14 cellular contexts compared by ENCODE assay signal in genomic region chr9:21715408-21715807, GRCh38.
DNase-seq lines count a peak whose midpoint lies in the region; ATAC-seq and TF ChIP-seq lines count a peak whose summit lies in the region.
"Had no signal": no experiment of that assay in that cellular context is flagged by ENCODE, and none has a peak within 500 bp of the region (broad histone marks: within the 10 kb centered on the region; RNA-seq: fewer than 3 reads in every experiment).

No MANE protein-coding gene starts in this region.

- no peak overlapping the region for H2AFZ ChIP-seq in IMR-90 (replicated peaks; ENCODE audit: low read length, poor library complexity)

- no peak overlapping the region for H3K18ac ChIP-seq in IMR-90 (ENCODE audit: low read depth, low read length)

- no peaks in the 10 kb centered on the region for H3K9me3 Mint-ChIP-seq in HFFc6
- H3K9me3 Mint-ChIP-seq: CD4-positive, CD25-positive, alpha-beta regulatory T cell had no signal

- no TSS peak for BruUV-seq in IMR-90 (replicated peaks; lab: Mats Ljungman, UMichigan)

- no peak overlapping the region for H3K9ac ChIP-seq in IMR-90 (ENCODE audit: low read depth, low read length)
- H3K9ac ChIP-seq: BLaER1 treated with 17β-estradiol and CSF1 and Interleukin-3, amounts not matched to agents 10 nM and 100 nM had no signal

- no peaks in the 10 kb centered on the region for H3K9me1 ChIP-seq in IMR-90 (ENCODE audit: insufficient read depth, low read length)

- H3K56ac ChIP-seq in IMR-90 (ENCODE audit: extremely low read depth, insufficient read depth, low read length) = no peak overlapping the region

- H2BK5ac ChIP-seq in IMR-90 (ENCODE audit: low read depth, low read length, poor library complexity, severe bottlenecking) = no peak overlapping the region

- peaks cover 9% of the 10 kb centered on the region for H3K36me3 Mint-ChIP-seq in HFFc6 (ENCODE audit: low read depth)
- H3K36me3 Mint-ChIP-seq: CD4-positive, CD25-positive, alpha-beta regulatory T cell had no signal

- dilution Hi-C loops in IMR-90 (cut with HindIII; ENCODE audit: low sequenced_read_pairs, unreplicated experiment) = no loop called here

- H3K4ac ChIP-seq in IMR-90 (ENCODE audit: low read depth, low read length) = no peak overlapping the region

- TF ChIP-seq RAD21 in IMR-90 (IDR thresholded peaks at IDR 0.05; ENCODE audit: low read length) = no peak

- H3K14ac ChIP-seq in IMR-90 (replicated peaks; ENCODE audit: low read depth, low read length) = no peak overlapping the region

- WGBS in IMR-90 (ENCODE audit: extremely low coverage in 2 of 2, insufficient read length in 1 of 2), 2 experiments = 13% methylated on average over 1 of the region's 1 CpG; no CpG with 5 or more reads in 1 of the 2 experiments

- no peak for TF ChIP-seq POLR2A in IMR-90 (IDR thresholded peaks at IDR 0.05; ENCODE audit: low read depth, low read length)

- H2BK20ac ChIP-seq in IMR-90 (ENCODE audit: low read depth, low read length) = no peak overlapping the region

- peak; percentile 48 for DNase-seq in AG10803 (ENCODE audit: low read depth)
- no peak for DNase-seq in IMR-90
- peak; percentile 76 for DNase-seq in amniotic epithelial cell (ENCODE audit: low read depth)
- DNase-seq in fibroblast of villous mesenchyme (ENCODE audit: low read depth) = peak; percentile 41
- DNase-seq in GM19240 (ENCODE audit: insufficient read length, low spot score) = no peak
- no peak for DNase-seq in activated CD8-positive, alpha-beta memory T cell treated with anti-CD3 and anti-CD28 coated beads, Interleukin-2, amount 50 U/mL, for 4 hours
- DNase-seq in D341Med (ENCODE audit: low spot score) = no peak
- DNase-seq in HFFc6 = no peak
- DNase-seq: 8988T; CD4-positive, CD25-positive, alpha-beta regulatory T cell; DMS 273 treated with DMSO at 0.1 percent for 48 hours; HCEC 1CT had no signal

- H4K91ac ChIP-seq in IMR-90 (ENCODE audit: insufficient read depth, low read depth, low read length) = no peak overlapping the region; the same call in 1 of the 2 replicates

- intact Hi-C loops in IMR-90 (cut with micrococcal nuclease) = no loop called here

- peaks cover 1% of the 10 kb centered on the region; the same call in 1 of the 2 replicates for H3K27me3 Mint-ChIP-seq in HFFc6 (ENCODE audit: insufficient read depth)

- H3K4me2 ChIP-seq in IMR-90 (ENCODE audit: low read depth, low read length) = no peak overlapping the region
- H3K4me2 ChIP-seq: BLaER1 treated with 17β-estradiol and CSF1 and Interleukin-3, amounts not matched to agents 10 nM and 100 nM had no signal

- H3K27ac ChIP-seq in IMR-90 (ENCODE audit: insufficient read depth, low read length) = no peak overlapping the region
- H3K27ac ChIP-seq: BLaER1 treated with 17β-estradiol and CSF1 and Interleukin-3, amounts not matched to agents 10 nM and 100 nM had no signal

- ATAC-seq in IMR-90 (ENCODE audit: low read depth) = no peak
- ATAC-seq: GM12878 had no signal

- H3K4me3 Mint-ChIP-seq in HFFc6 = no peak overlapping the region
- H3K4me3 Mint-ChIP-seq: CD4-positive, CD25-positive, alpha-beta regulatory T cell had no signal

- POLR2A ChIA-PET in IMR-90 (lab: Charles Lee; ENCODE audit: unreplicated experiment) = no interaction called here

- no peaks in the 10 kb centered on the region for H4K20me1 ChIP-seq in IMR-90 (ENCODE audit: insufficient read depth, low read length)
- H4K20me1 ChIP-seq: BLaER1 treated with 17β-estradiol and CSF1 and Interleukin-3, amounts not matched to agents 10 nM and 100 nM had no signal

- TF ChIP-seq CTCF in AG10803 (conservative IDR thresholded peaks at IDR 0.05; ENCODE audit: low read length) (no peak), IMR-90 (conservative IDR thresholded peaks at IDR 0.05; ENCODE audit: low read depth, low read length) (no peak), fibroblast of villous mesenchyme (IDR thresholded peaks at IDR 0.05; ENCODE audit: insufficient read depth, low read depth, low read length) (no peak), HFFc6 (IDR thresholded peaks at IDR 0.05) (no peak)

- no peak overlapping the region for H3K23ac ChIP-seq in IMR-90 (ENCODE audit: low read depth, low read length)

- H3K79me1 ChIP-seq in IMR-90 (ENCODE audit: low read depth in 1 of 2, low read length in 2 of 2) = no peaks in the 10 kb centered on the region

- H2BK120ac ChIP-seq in IMR-90 (ENCODE audit: low read depth, low read length) = no peak overlapping the region

- H3K27ac Mint-ChIP-seq in HFFc6 = no peak overlapping the region
- H3K27ac Mint-ChIP-seq: CD4-positive, CD25-positive, alpha-beta regulatory T cell had no signal

- H4K8ac ChIP-seq in IMR-90 (ENCODE audit: low read depth in 2 of 2, low read length in 2 of 2) = no peak overlapping the region

- H3K4me1 ChIP-seq in IMR-90 (ENCODE audit: control insufficient read depth, insufficient read depth, low read length) = peaks cover 6% of the 10 kb centered on the region; the same call in 1 of the 2 replicates

- CTCF ChIA-PET in IMR-90 (lab: Yijun Ruan, JAX) = no interaction called here

- peaks cover 36% of the 10 kb centered on the region for H3K4me1 Mint-ChIP-seq in HFFc6 (ENCODE audit: low read depth)
- H3K4me1 Mint-ChIP-seq: CD4-positive, CD25-positive, alpha-beta regulatory T cell had no signal

- in situ Hi-C loops in IMR-90 (cut with MboI; ENCODE audit: low sequenced_read_pairs) = no loop called here

- no peak overlapping the region for H2AK9ac ChIP-seq in IMR-90 (replicated peaks; ENCODE audit: low read depth, low read length, poor library complexity)

- H4K5ac ChIP-seq in IMR-90 (ENCODE audit: low read depth, low read length) = no peak overlapping the region

- no peaks in the 10 kb centered on the region for H3K36me3 ChIP-seq in IMR-90 (ENCODE audit: control insufficient read depth, insufficient read depth, low read length)
- H3K36me3 ChIP-seq: BLaER1 treated with 17β-estradiol and CSF1 and Interleukin-3, amounts not matched to agents 10 nM and 100 nM had no signal

- no peaks in the 10 kb centered on the region for H3K9me3 ChIP-seq in IMR-90 (ENCODE audit: control insufficient read depth, insufficient read depth, low read length)

- no peak overlapping the region for H2BK15ac ChIP-seq in IMR-90 (ENCODE audit: low read depth, low read length)

- no peak overlapping the region for H2AK5ac ChIP-seq in IMR-90 (ENCODE audit: low read depth, low read length)

- H3K27me3 ChIP-seq in IMR-90 (ENCODE audit: control insufficient read depth, insufficient read depth, low read length) = no peaks in the 10 kb centered on the region
- H3K27me3 ChIP-seq: BLaER1 treated with 17β-estradiol and CSF1 and Interleukin-3, amounts not matched to agents 10 nM and 100 nM had no signal

- H3K4me3 ChIP-seq in AG10803 (ENCODE audit: low read length) = no peak overlapping the region
- H3K4me3 ChIP-seq in IMR-90 (ENCODE audit: insufficient read depth, low read depth, low read length) = no peak overlapping the region
- H3K4me3 ChIP-seq in fibroblast of villous mesenchyme (ENCODE audit: low read depth, low read length) = no peak overlapping the region
- H3K4me3 ChIP-seq: BLaER1 treated with 17β-estradiol and CSF1 and Interleukin-3, amounts not matched to agents 10 nM and 100 nM; GM12878 had no signal

TF ChIP-seq in IMR-90, 13 proteins besides CTCF, POLR2A, EP300 and RAD21:
- no peak for TF ChIP-seq FOS (IDR thresholded peaks at IDR 0.05; ENCODE audit: low read depth, low read length)
- 0 out of 2 replicates have a peak, but pooled peaks have one; percentile 3 for TF ChIP-seq CEBPB (IDR thresholded peaks at IDR 0.05; ENCODE audit: low read depth, low read length)

Comparison
In these comparisons a context has a peak if more than half of its experiments do, and no peak if none do; other contexts are left out.
1. DNase-seq: peak in AG10803 (single experiment), amniotic epithelial cell (single experiment) and fibroblast of villous mesenchyme (single experiment); none in IMR-90 (single experiment), GM19240 (single experiment), activated CD8-positive, alpha-beta memory T cell treated with anti-CD3 and anti-CD28 coated beads, Interleukin-2, amount 50 U/mL, for 4 hours (single experiment), D341Med (single experiment) and HFFc6 (single experiment).